16 cellular contexts compared by ENCODE assay signal in genomic region chr4:69849969-69850368, GRCh38. TPM values are rescaled to one million over a fixed set of nuclear protein-coding genes. Genes with fewer than 3 reads are reported as not detected.
A peak's percentile ranks its signal among the peaks of the same experiment; 100 is the strongest.
DNase-seq lines count a peak whose midpoint lies in the region; ATAC-seq and TF ChIP-seq lines count a peak whose summit lies in the region.
"Had no signal": no experiment of that assay in that cellular context is flagged by ENCODE, and none has a peak within 500 bp of the region (broad histone marks: within the 10 kb centered on the region; RNA-seq: fewer than 3 reads in every experiment).

No MANE protein-coding gene starts in this region.

- no peak overlapping the region for H3K4me3 ChIP-seq in neural progenitor cell
- H3K4me3 ChIP-seq: esophagus squamous epithelium, K562 had no signal

- H4K20me1 ChIP-seq in neural progenitor cell (ENCODE audit: low read depth): no peaks in the 10 kb centered on the region

- H3K27ac ChIP-seq in neural progenitor cell: no peak overlapping the region
- H3K27ac ChIP-seq: esophagus squamous epithelium had no signal

- no peaks in the 10 kb centered on the region for H3K4me1 Mint-ChIP-seq in neural progenitor cell

- no peaks in the 10 kb centered on the region for H3K4me1 ChIP-seq in neural progenitor cell
- H3K4me1 ChIP-seq: esophagus squamous epithelium had no signal

- no peaks in the 10 kb centered on the region for H3K27me3 ChIP-seq in neural progenitor cell
- H3K27me3 ChIP-seq: esophagus squamous epithelium had no signal

- no peaks in the 10 kb centered on the region for H3K36me3 ChIP-seq in neural progenitor cell
- H3K36me3 ChIP-seq: esophagus squamous epithelium had no signal

- H3K79me2 ChIP-seq in neural progenitor cell (ENCODE audit: low read depth): no peaks in the 10 kb centered on the region

- DNase-seq in DMS 273 treated with DMSO at 0.1 percent for 48 hours (lab: John Stamatoyannopoulos, UW): no peak
- DNase-seq in germinal center (ENCODE audit: low spot score): no peak
- DNase-seq in neural progenitor cell (ENCODE audit: low spot score): no peak
- DNase-seq in medulla oblongata (ENCODE audit: extremely low spot score): no peak
- DNase-seq: activated CD4-positive, alpha-beta T cell treated with anti-CD3 and anti-CD28 coated beads for 48 hours; activated naive CD4-positive, alpha-beta T cell treated with anti-CD3 and anti-CD28 coated beads, Interleukin-2, amount 50 U/mL, for 16 hours; EL; esophagus squamous epithelium; H7; NCI-H187 treated with DMSO at 0.1 percent for 48 hours had no signal

- no peak for TF ChIP-seq POLR2A in GM18505 (IDR thresholded peaks at IDR 0.05; ENCODE audit: borderline replicate concordance, extremely low read depth, insufficient read depth, insufficient read length)

- H3K27me3 Mint-ChIP-seq in neural progenitor cell (ENCODE audit: insufficient read depth, low read depth): no peaks in the 10 kb centered on the region
- H3K27me3 Mint-ChIP-seq: type B pancreatic cell had no signal

- H2AFZ ChIP-seq in neural progenitor cell (replicated peaks): no peak overlapping the region

- H3F3A ChIP-seq in neural progenitor cell (ENCODE audit: low read depth): no peaks in the 10 kb centered on the region

- ATAC-seq in GM18505 (IDR thresholded peaks at IDR 0.05; ENCODE audit: unreplicated experiment): peak; percentile 88
- peak; percentile 85 for ATAC-seq in GM19397 (IDR thresholded peaks at IDR 0.05; ENCODE audit: unreplicated experiment)
- peak; percentile 91 for ATAC-seq in HG02759 (IDR thresholded peaks at IDR 0.05; ENCODE audit: unreplicated experiment)
- ATAC-seq in HG03432 (IDR thresholded peaks at IDR 0.05; ENCODE audit: unreplicated experiment): peak; percentile 92
- ATAC-seq: K562 had no signal

- no peak overlapping the region for H3K9ac ChIP-seq in neural progenitor cell

- no peak overlapping the region for H3K27ac Mint-ChIP-seq in neural progenitor cell
- H3K27ac Mint-ChIP-seq: type B pancreatic cell had no signal

- no peaks in the 10 kb centered on the region for H3K9me3 Mint-ChIP-seq in neural progenitor cell
- H3K9me3 Mint-ChIP-seq: type B pancreatic cell had no signal

- no peak for TF ChIP-seq CTCF in neural progenitor cell (IDR thresholded peaks at IDR 0.05)

- no peaks in the 10 kb centered on the region for H3K36me3 Mint-ChIP-seq in neural progenitor cell

- no peak overlapping the region for H3K4me3 Mint-ChIP-seq in neural progenitor cell
- H3K4me3 Mint-ChIP-seq: type B pancreatic cell had no signal

- no peaks in the 10 kb centered on the region for H3K9me3 ChIP-seq in neural progenitor cell (ENCODE audit: low read depth)
- H3K9me3 ChIP-seq: esophagus squamous epithelium had no signal

- H3K4me2 ChIP-seq in neural progenitor cell: no peak overlapping the region

RNA-seq across cellular contexts. Expression of gene SULT1E1, which starts 10.0 kb away (rescaled TPM):
- not detected in 2 replicates for total RNA-seq in neural progenitor cell (ENCODE audit: low replicate concordance)
- total RNA-seq: H7, K562 had no signal
